13 cellular contexts compared by ENCODE assay signal in genomic region chr16:82700541-82701240, GRCh38.
DNase-seq lines count a peak whose midpoint lies in the region; ATAC-seq and TF ChIP-seq lines count a peak whose summit lies in the region.
"Had no signal": no experiment of that assay in that cellular context is flagged by ENCODE, and none has a peak within 500 bp of the region (broad histone marks: within the 10 kb centered on the region; RNA-seq: fewer than 3 reads in every experiment).

No MANE protein-coding gene starts in this region.

- intact Hi-C loops in Calu3 (cut with micrococcal nuclease; ENCODE audit: unreplicated experiment), result loop anchor here (1.0 kb wide), 1 partner anchor 19 kb away; no protein-coding TSS in a partner anchor

- BruUV-seq in Calu3 (replicated peaks; lab: Mats Ljungman, UMichigan), result no TSS peak

- H3K4me3 ChIP-seq in fibroblast of lung (replicated peaks in 1 of 4; ENCODE audit: control extremely low read depth in 1 of 4, insufficient read depth in 1 of 4, low read depth in 3 of 4, low read length in 4 of 4), result no peak overlapping the region

- no peaks in the 10 kb centered on the region for H3K27me3 ChIP-seq in fibroblast of lung (ENCODE audit: control insufficient read depth, insufficient read depth, low read length)

- CTCF ChIA-PET in activated CD4-positive, alpha-beta T cell treated with anti-CD3 and anti-CD28 coated beads, Interleukin-2, amount 10 ng/mL, durations not matched to agents 7 days and 5 days (lab: Charles Lee), result no interaction called here
- CTCF ChIA-PET in Calu3 (lab: Charles Lee), result no interaction called here

- H3K9me3 ChIP-seq in fibroblast of lung (ENCODE audit: control insufficient read depth, insufficient read depth, low read depth, low read length), result no peaks in the 10 kb centered on the region

- no peaks in the 10 kb centered on the region for H3K79me2 ChIP-seq in fibroblast of lung (ENCODE audit: control insufficient read depth, insufficient read depth, low read length)

- no peak overlapping the region for H3K4me2 ChIP-seq in fibroblast of lung (ENCODE audit: extremely low read depth, insufficient read depth, low read length)

- H3K4me3 Mint-ChIP-seq in activated CD4-positive, alpha-beta T cell treated with anti-CD3 and anti-CD28 coated beads, Interleukin-2, amount 10 ng/mL, durations not matched to agents 7 days and 5 days, result no peak overlapping the region
- H3K4me3 Mint-ChIP-seq in stimulated activated effector memory CD8-positive, alpha-beta T cell treated with anti-CD3 and anti-CD28 coated beads, Interleukin-12 subunit alpha, Interleukin-12 subunit beta, amount 100 ng/mL, for 72 hours, result peak overlapping the region; percentile 0
- H3K4me3 Mint-ChIP-seq in Calu3 (ENCODE audit: low read depth, unreplicated experiment), result no peak overlapping the region
- H3K4me3 Mint-ChIP-seq: activated naive CD4-positive, alpha-beta T cell treated with anti-CD3 and anti-CD28 coated beads, Interleukin-2, amount 50 U/mL, for 24 hours had no signal

- ATAC-seq in stimulated activated effector memory CD8-positive, alpha-beta T cell treated with anti-CD3 and anti-CD28 coated beads, Interleukin-12 subunit alpha, Interleukin-12 subunit beta, amount 100 ng/mL, for 72 hours, result peak; percentile 79
- ATAC-seq in HG03039 (IDR thresholded peaks at IDR 0.05; ENCODE audit: unreplicated experiment), result no peak

- no peaks in the 10 kb centered on the region for H3K36me3 ChIP-seq in fibroblast of lung (ENCODE audit: control insufficient read depth, insufficient read depth, low read length)

- H3K36me3 Mint-ChIP-seq in activated CD4-positive, alpha-beta T cell treated with anti-CD3 and anti-CD28 coated beads, Interleukin-2, amount 10 ng/mL, durations not matched to agents 7 days and 5 days (ENCODE audit: low read depth), result no peaks in the 10 kb centered on the region
- no peaks in the 10 kb centered on the region for H3K36me3 Mint-ChIP-seq in stimulated activated effector memory CD8-positive, alpha-beta T cell treated with anti-CD3 and anti-CD28 coated beads, Interleukin-12 subunit alpha, Interleukin-12 subunit beta, amount 100 ng/mL, for 72 hours
- no peaks in the 10 kb centered on the region for H3K36me3 Mint-ChIP-seq in Calu3 (ENCODE audit: insufficient read depth, unreplicated experiment)
- H3K36me3 Mint-ChIP-seq: activated naive CD4-positive, alpha-beta T cell treated with anti-CD3 and anti-CD28 coated beads, Interleukin-2, amount 50 U/mL, for 24 hours had no signal

- no peak overlapping the region for H3K27ac ChIP-seq in fibroblast of lung (ENCODE audit: insufficient read depth, low read length)

- H3K4me1 ChIP-seq in fibroblast of lung (ENCODE audit: control insufficient read depth, extremely low read depth, insufficient read depth, low read length), result peaks cover 9% of the 10 kb centered on the region

- H4K20me1 ChIP-seq in fibroblast of lung (ENCODE audit: control insufficient read depth, extremely low read depth, insufficient read depth, low read length), result no peaks in the 10 kb centered on the region

- DNase-seq in activated CD4-positive, alpha-beta T cell treated with anti-CD3 and anti-CD28 coated beads, Interleukin-2, amount 10 ng/mL, durations not matched to agents 7 days and 5 days, result no peak
- no peak for DNase-seq in activated CD4-positive, alpha-beta T cell treated with anti-CD3 and anti-CD28 coated beads, Interleukin-2, amount 50 U/mL, for 48 hours
- DNase-seq in OCI-M1 (lab: John Stamatoyannopoulos, UW) (peak; percentile 38), fibroblast of lung (ENCODE audit: low read depth in 2 of 2) (peak; percentile 63 to 69), NCI-H82 (lab: John Stamatoyannopoulos, UW) (no peak), Calu3 (no peak)
- no peak for DNase-seq in stimulated activated effector memory CD8-positive, alpha-beta T cell treated with anti-CD3 and anti-CD28 coated beads, Interleukin-12 subunit alpha, Interleukin-12 subunit beta, amount 100 ng/mL, for 72 hours (ENCODE audit: low spot score in 2 of 2)
- DNase-seq: activated CD4-positive, CD25-positive, alpha-beta regulatory T cell; islet precursor cell; NCI-H1436; stimulated activated CD4-positive, alpha-beta T cell treated with anti-CD3 and anti-CD28 coated beads, Interleukin-4, amount 100 ng/mL, for 4 hours had no signal

- no peak overlapping the region for H3K9ac ChIP-seq in fibroblast of lung (ENCODE audit: insufficient read depth, low read length)

- no peak overlapping the region for H2AFZ ChIP-seq in fibroblast of lung (ENCODE audit: low read length)

- H3K4me1 Mint-ChIP-seq in activated CD4-positive, alpha-beta T cell treated with anti-CD3 and anti-CD28 coated beads, Interleukin-2, amount 10 ng/mL, durations not matched to agents 7 days and 5 days, result peaks cover 28% of the 10 kb centered on the region
- peaks cover 10% of the 10 kb centered on the region for H3K4me1 Mint-ChIP-seq in stimulated activated effector memory CD8-positive, alpha-beta T cell treated with anti-CD3 and anti-CD28 coated beads, Interleukin-12 subunit alpha, Interleukin-12 subunit beta, amount 100 ng/mL, for 72 hours
- H3K4me1 Mint-ChIP-seq in Calu3 (ENCODE audit: low read depth, unreplicated experiment), result no peaks in the 10 kb centered on the region
- H3K4me1 Mint-ChIP-seq: activated naive CD4-positive, alpha-beta T cell treated with anti-CD3 and anti-CD28 coated beads, Interleukin-2, amount 50 U/mL, for 24 hours had no signal

- POLR2A ChIA-PET in activated CD4-positive, alpha-beta T cell treated with anti-CD3 and anti-CD28 coated beads, Interleukin-2, amount 10 ng/mL, durations not matched to agents 7 days and 5 days (lab: Charles Lee), result no interaction called here

- TF ChIP-seq CTCF in fibroblast of lung (conservative IDR thresholded peaks at IDR 0.05 in 1 of 2, IDR thresholded peaks at IDR 0.05 in 1 of 2; ENCODE audit: low read depth in 1 of 2, low read length in 2 of 2), result no peak
- TF ChIP-seq CTCF in Calu3 (IDR thresholded peaks at IDR 0.05; ENCODE audit: unreplicated experiment), result no peak

- no peaks in the 10 kb centered on the region for H3K9me3 Mint-ChIP-seq in activated CD4-positive, alpha-beta T cell treated with anti-CD3 and anti-CD28 coated beads, Interleukin-2, amount 10 ng/mL, durations not matched to agents 7 days and 5 days
- no peaks in the 10 kb centered on the region for H3K9me3 Mint-ChIP-seq in stimulated activated effector memory CD8-positive, alpha-beta T cell treated with anti-CD3 and anti-CD28 coated beads, Interleukin-12 subunit alpha, Interleukin-12 subunit beta, amount 100 ng/mL, for 72 hours
- H3K9me3 Mint-ChIP-seq in Calu3 (ENCODE audit: low read depth, unreplicated experiment), result peaks cover 9% of the 10 kb centered on the region

- H3K27me3 Mint-ChIP-seq in activated CD4-positive, alpha-beta T cell treated with anti-CD3 and anti-CD28 coated beads, Interleukin-2, amount 10 ng/mL, durations not matched to agents 7 days and 5 days, result peaks cover 25% of the 10 kb centered on the region
- H3K27me3 Mint-ChIP-seq in Calu3 (ENCODE audit: unreplicated experiment), result peaks cover 34% of the 10 kb centered on the region

- peak overlapping the region; percentile 52 for H3K27ac Mint-ChIP-seq in activated CD4-positive, alpha-beta T cell treated with anti-CD3 and anti-CD28 coated beads, Interleukin-2, amount 10 ng/mL, durations not matched to agents 7 days and 5 days
- no peak overlapping the region for H3K27ac Mint-ChIP-seq in stimulated activated effector memory CD8-positive, alpha-beta T cell treated with anti-CD3 and anti-CD28 coated beads, Interleukin-12 subunit alpha, Interleukin-12 subunit beta, amount 100 ng/mL, for 72 hours
- H3K27ac Mint-ChIP-seq in Calu3 (ENCODE audit: unreplicated experiment), result no peak overlapping the region
- H3K27ac Mint-ChIP-seq: activated naive CD4-positive, alpha-beta T cell treated with anti-CD3 and anti-CD28 coated beads, Interleukin-2, amount 50 U/mL, for 24 hours had no signal

Comparison
In these comparisons a context has a peak if more than half of its experiments do, and no peak if none do; other contexts are left out.
1. DNase-seq: peak in OCI-M1 (single experiment) and fibroblast of lung (2 of 2); none in activated CD4-positive, alpha-beta T cell treated with anti-CD3 and anti-CD28 coated beads, Interleukin-2, amount 10 ng/mL, durations not matched to agents 7 days and 5 days (single experiment), activated CD4-positive, alpha-beta T cell treated with anti-CD3 and anti-CD28 coated beads, Interleukin-2, amount 50 U/mL, for 48 hours (0 of 2), stimulated activated effector memory CD8-positive, alpha-beta T cell treated with anti-CD3 and anti-CD28 coated beads, Interleukin-12 subunit alpha, Interleukin-12 subunit beta, amount 100 ng/mL, for 72 hours (0 of 2), NCI-H82 (single experiment) and Calu3 (single experiment).